Comparison of ENCODE assay signal across 15 cellular contexts in genomic region chr19:38841180-38841766, GRCh38. TPM values are rescaled to one million over a fixed set of nuclear protein-coding genes. Genes with fewer than 3 reads are reported as not detected.
DNase-seq lines count a peak whose midpoint lies in the region; ATAC-seq, FAIRE-seq and TF ChIP-seq lines count a peak whose summit lies in the region.
"Had no signal": no experiment of that assay in that cellular context is flagged by ENCODE, and none has a peak within 500 bp of the region (broad histone marks: within the 10 kb centered on the region; RNA-seq: fewer than 3 reads in every experiment).

No MANE protein-coding gene starts in this region.

- FAIRE-seq in GM12891 (lab: Jason Lieb, UNC): no peak

- H3K27me3 ChIP-seq in liver (ENCODE audit: control insufficient read depth in 4 of 4, insufficient read depth in 4 of 4, low read length in 3 of 4): no peaks in the 10 kb centered on the region
- H3K27me3 ChIP-seq: BLaER1 treated with 17β-estradiol and CSF1 and Interleukin-3, amounts not matched to agents 10 nM and 100 nM had no signal

- H3K9me3 Mint-ChIP-seq in activated T-helper 2 cell treated with anti-CD3 and anti-CD28 coated beads, Interferon-gamma antibody, Interleukin-2, Interleukin-4, amounts not matched to agents 10 μg/mL and 5 μg/mL and 100 μg/mL, durations not matched to agents 14 hours and 24 hours and 36 hours: no peaks in the 10 kb centered on the region

- TF ChIP-seq CTCF in 22Rv1 (IDR thresholded peaks at IDR 0.05) (no peak), liver (IDR thresholded peaks at IDR 0.05; ENCODE audit: low read depth, low read length, missing input control) (no peak)

- H3K27me3 Mint-ChIP-seq in activated T-helper 2 cell treated with anti-CD3 and anti-CD28 coated beads, Interferon-gamma antibody, Interleukin-2, Interleukin-4, amounts not matched to agents 10 μg/mL and 5 μg/mL and 100 μg/mL, durations not matched to agents 14 hours and 24 hours and 36 hours (ENCODE audit: low read depth): no peaks in the 10 kb centered on the region

- H3K4me3 Mint-ChIP-seq in activated T-helper 2 cell treated with anti-CD3 and anti-CD28 coated beads, Interferon-gamma antibody, Interleukin-2, Interleukin-4, amounts not matched to agents 10 μg/mL and 5 μg/mL and 100 μg/mL, durations not matched to agents 14 hours and 24 hours and 36 hours (ENCODE audit: low read depth): peak overlapping the region; percentile 54

- DNase-seq in GM12891 (ENCODE audit: insufficient read length, low spot score): no peak
- no peak for DNase-seq in activated T-helper 2 cell treated with anti-CD3 and anti-CD28 coated beads, Interferon-gamma antibody, Interleukin-2, Interleukin-4, amounts not matched to agents 10 μg/mL and 5 μg/mL and 100 μg/mL, durations not matched to agents 14 hours and 24 hours and 36 hours (ENCODE audit: low spot score)
- no peak for DNase-seq in stimulated activated CD4-positive, alpha-beta T cell treated with anti-CD3 and anti-CD28 coated beads, Interleukin-4, amount 100 ng/mL, for 1 hour
- no peak for DNase-seq in mesenteric fat pad (ENCODE audit: low spot score)
- DNase-seq: NCI-H1092; NCI-H510A treated with DMSO at 0.1 percent for 48 hours; stimulated activated CD4-positive, alpha-beta T cell treated with anti-CD3 and anti-CD28 coated beads, Interleukin-4, amount 100 ng/mL, for 24 hours had no signal

- H3K36me3 ChIP-seq in liver (ENCODE audit: control insufficient read depth in 4 of 4, insufficient read depth in 3 of 4, low read depth in 1 of 4, low read length in 3 of 4): peaks cover 43 to 88% (median 80%) of the 10 kb centered on the region in 4 donors

- ATAC-seq in HG03354 (IDR thresholded peaks at IDR 0.05; ENCODE audit: poor library complexity, severe bottlenecking, unreplicated experiment) (no peak), HG02884 (IDR thresholded peaks at IDR 0.05; ENCODE audit: unreplicated experiment) (no peak)
- ATAC-seq: Right ventricle myocardium inferior had no signal

- TF ChIP-seq POLR2A in GM12891 (IDR thresholded peaks at IDR 0.05; ENCODE audit: low read depth, low read length): peak; percentile 8

- H3K4me1 Mint-ChIP-seq in activated T-helper 2 cell treated with anti-CD3 and anti-CD28 coated beads, Interferon-gamma antibody, Interleukin-2, Interleukin-4, amounts not matched to agents 10 μg/mL and 5 μg/mL and 100 μg/mL, durations not matched to agents 14 hours and 24 hours and 36 hours (ENCODE audit: low read depth): peaks cover 63% of the 10 kb centered on the region

- intact Hi-C loops in activated T-helper 2 cell treated with anti-CD3 and anti-CD28 coated beads, Interferon-gamma antibody, Interleukin-2, Interleukin-4, amounts not matched to agents 10 μg/mL and 5 μg/mL and 100 μg/mL, durations not matched to agents 14 hours and 24 hours and 36 hours (cut with micrococcal nuclease): loop anchor here (10.0 kb wide), 1 partner anchor 504 kb away; the partner anchor contains the start of gene SAMD4B

- 83% methylated on average over 12 of the region's 12 CpGs for WGBS in liver

- no peaks in the 10 kb centered on the region for H3K9me3 ChIP-seq in liver (ENCODE audit: control insufficient read depth in 4 of 4, low read length in 3 of 4)
- H3K9me3 ChIP-seq: BLaER1 treated with 17β-estradiol and CSF1 and Interleukin-3, amounts not matched to agents 10 nM and 100 nM had no signal

- H3K36me3 Mint-ChIP-seq in activated T-helper 2 cell treated with anti-CD3 and anti-CD28 coated beads, Interferon-gamma antibody, Interleukin-2, Interleukin-4, amounts not matched to agents 10 μg/mL and 5 μg/mL and 100 μg/mL, durations not matched to agents 14 hours and 24 hours and 36 hours (ENCODE audit: low read depth): peaks cover 98% of the 10 kb centered on the region

- H3K4me1 ChIP-seq in liver (ENCODE audit: control insufficient read depth in 4 of 4, insufficient read depth in 4 of 4, low read length in 3 of 4): peaks cover 24 to 87% (median 79%) of the 10 kb centered on the region in 4 donors

- peak overlapping the region in 1 of 2 donors; percentile 11 for H3K9ac ChIP-seq in liver (ENCODE audit: low read depth in 1 of 2, low read length in 2 of 2)

- no peak overlapping the region for H3K4me3 ChIP-seq in liver (ENCODE audit: low read depth in 1 of 3, low read length in 3 of 3)
- H3K4me3 ChIP-seq: BLaER1 treated with 17β-estradiol and CSF1 and Interleukin-3, amounts not matched to agents 10 nM and 100 nM had no signal

- H3K27ac ChIP-seq in 22Rv1 (peak overlapping the region; percentile 100), liver (ENCODE audit: low read depth in 1 of 2, low read length in 2 of 2) (peak overlapping the region; percentile 2 to 17)

- H3K27ac Mint-ChIP-seq in activated T-helper 2 cell treated with anti-CD3 and anti-CD28 coated beads, Interferon-gamma antibody, Interleukin-2, Interleukin-4, amounts not matched to agents 10 μg/mL and 5 μg/mL and 100 μg/mL, durations not matched to agents 14 hours and 24 hours and 36 hours: peak overlapping the region; percentile 74

- no peak for TF ChIP-seq RAD21 in liver (IDR thresholded peaks at IDR 0.05)

TF ChIP-seq in GM12891, 5 proteins besides CTCF, POLR2A, EP300 and RAD21:
- peak; percentile 62 for TF ChIP-seq POLR2AphosphoS5 (IDR thresholded peaks at IDR 0.05; ENCODE audit: low read depth, low read length)
- TF ChIP-seq PAX5 (IDR thresholded peaks at IDR 0.05; ENCODE audit: insufficient read depth, low read length, severe bottlenecking): no peak

TF ChIP-seq in liver, 16 proteins besides CTCF, POLR2A, EP300 and RAD21 (continues in another document):
- TF ChIP-seq YY1 (IDR thresholded peaks at IDR 0.05) (peak; percentile 48), RXRA (IDR thresholded peaks at IDR 0.05) (peak in 1 of 2 donors; percentile 16), MAX (IDR thresholded peaks at IDR 0.05) (no peak), GABPA (IDR thresholded peaks at IDR 0.05 in 1 of 2, conservative IDR thresholded peaks at IDR 0.05 in 1 of 2) (no peak), FOXA2 (IDR thresholded peaks at IDR 0.05) (no peak), JUND (IDR thresholded peaks at IDR 0.05) (no peak), SP1 (IDR thresholded peaks at IDR 0.05) (peak; percentile 33), ZBTB33 (IDR thresholded peaks at IDR 0.05) (no peak)

RNA-seq across cellular contexts. Expression of gene HNRNPL, which starts 8.5 kb away (rescaled TPM):
- 305 TPM for polyA plus RNA-seq in GM12891 (2012; ENCODE audit: low read depth, missing spikeins)
- total RNA-seq in activated T-helper 2 cell treated with anti-CD3 and anti-CD28 coated beads, Interferon-gamma antibody, Interleukin-2, Interleukin-4, amounts not matched to agents 10 μg/mL and 5 μg/mL and 100 μg/mL, durations not matched to agents 14 hours and 24 hours and 36 hours: 700 and 708 TPM in 2 replicates
- total RNA-seq in liver (100 to 1,000 TPM; 115 to 166 TPM), mesenteric fat pad (231 TPM)
- polyA plus RNA-seq in liver: 10 to 100 TPM; 50.4 to 76.5 TPM

RNA-seq across cellular contexts. Expression of gene ECH1, which starts 9.7 kb away (rescaled TPM):
- polyA plus RNA-seq in GM12891 (2012; ENCODE audit: low read depth, missing spikeins): 276 TPM
- total RNA-seq in activated T-helper 2 cell treated with anti-CD3 and anti-CD28 coated beads, Interferon-gamma antibody, Interleukin-2, Interleukin-4, amounts not matched to agents 10 μg/mL and 5 μg/mL and 100 μg/mL, durations not matched to agents 14 hours and 24 hours and 36 hours: 180 and 183 TPM in 2 replicates
- total RNA-seq in liver (100 to 1,000 TPM; 226 to 259 TPM), mesenteric fat pad (302 TPM)
- polyA plus RNA-seq in liver: 1,000 to 10,000 TPM in 1 of 2 donors, 100 to 1,000 TPM in 1; 581 to 1,082 TPM

RNA-seq across cellular contexts. Expression of gene LGALS4, which starts 28.5 kb away (rescaled TPM):
- 0.49 TPM for polyA plus RNA-seq in GM12891 (2012; ENCODE audit: low read depth, missing spikeins)
- total RNA-seq in activated T-helper 2 cell treated with anti-CD3 and anti-CD28 coated beads, Interferon-gamma antibody, Interleukin-2, Interleukin-4, amounts not matched to agents 10 μg/mL and 5 μg/mL and 100 μg/mL, durations not matched to agents 14 hours and 24 hours and 36 hours: 1.6 and 2.0 TPM in 2 replicates
- total RNA-seq in liver (10 to 100 TPM in 1 of 2 donors, under 1 TPM in 1; 0.42 to 13.7 TPM), mesenteric fat pad (3.5 TPM)
- 10 to 100 TPM; 10.5 to 40.6 TPM for polyA plus RNA-seq in liver
- total RNA-seq: pulmonary artery endothelial cell had no signal

RNA-seq across cellular contexts. Expression of gene RINL, which starts 36.8 kb away (rescaled TPM):
- polyA plus RNA-seq in GM12891 (2012; ENCODE audit: low read depth, missing spikeins): 48.2 TPM
- 70.2 and 73.4 TPM in 2 replicates for total RNA-seq in activated T-helper 2 cell treated with anti-CD3 and anti-CD28 coated beads, Interferon-gamma antibody, Interleukin-2, Interleukin-4, amounts not matched to agents 10 μg/mL and 5 μg/mL and 100 μg/mL, durations not matched to agents 14 hours and 24 hours and 36 hours
- total RNA-seq in liver (1 to 10 TPM; 4.9 to 5.5 TPM), mesenteric fat pad (8.9 TPM)
- polyA plus RNA-seq in liver: 1 to 10 TPM; 5.5 to 8.7 TPM

RNA-seq across cellular contexts. Expression of gene LGALS7B, which starts 52.3 kb away (rescaled TPM):
- polyA plus RNA-seq in GM12891 (2012; ENCODE audit: low read depth, missing spikeins): 0.51 TPM
- total RNA-seq in activated T-helper 2 cell treated with anti-CD3 and anti-CD28 coated beads, Interferon-gamma antibody, Interleukin-2, Interleukin-4, amounts not matched to agents 10 μg/mL and 5 μg/mL and 100 μg/mL, durations not matched to agents 14 hours and 24 hours and 36 hours: not detected in 2 replicates
- total RNA-seq in liver (not detected), mesenteric fat pad (not detected)
- polyA plus RNA-seq in liver: under 1 TPM in 1 of 2 donors, not detected in 1; 0.36 TPM
- total RNA-seq: HT1080, pulmonary artery endothelial cell, Right ventricle myocardium inferior had no signal
